ENCODE assay signal across 23 cellular contexts in the genomic region with DNA sequence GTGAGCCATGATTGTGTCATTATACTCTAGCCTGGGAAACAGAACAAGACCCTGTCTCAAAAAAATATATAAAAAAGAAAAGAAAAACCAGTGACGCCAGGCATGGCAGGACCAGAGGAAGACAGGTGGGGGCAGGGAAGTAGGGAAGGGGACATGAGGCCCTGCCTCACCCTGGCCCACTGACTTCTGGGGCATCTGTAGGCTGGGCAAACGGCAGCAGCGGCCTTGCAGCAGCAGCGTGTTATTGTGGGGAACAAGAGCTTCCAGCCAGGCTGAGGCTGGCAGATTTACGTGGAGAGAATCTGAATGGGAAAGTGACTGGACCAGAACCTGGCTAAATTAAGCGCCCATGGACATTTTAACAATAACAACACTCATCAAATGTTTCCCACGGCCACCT. TPM values are rescaled to one million over a fixed set of nuclear protein-coding genes. Genes with fewer than 3 reads are reported as not detected.
A peak's percentile ranks its signal among the peaks of the same experiment; 100 is the strongest.
DNase-seq lines count a peak whose midpoint lies in the region; ATAC-seq and TF ChIP-seq lines count a peak whose summit lies in the region.
"Had no signal": no experiment of that assay in that cellular context is flagged by ENCODE, and none has a peak within 500 bp of the region (broad histone marks: within the 10 kb centered on the region; RNA-seq: fewer than 3 reads in every experiment).

No MANE protein-coding gene starts in this region.

- no peak for TF ChIP-seq CTCF in parathyroid adenoma (IDR thresholded peaks at IDR 0.05)

- ATAC-seq in sciatic nerve (no peak), GM21825 (IDR thresholded peaks at IDR 0.05; ENCODE audit: unreplicated experiment) (no peak)
- ATAC-seq: GM12878, PC-3 had no signal

- H3K9me3 ChIP-seq in parathyroid adenoma (ENCODE audit: control insufficient read depth, low read length) = no peaks in the 10 kb centered on the region

- H3K4me3 ChIP-seq in parathyroid adenoma (ENCODE audit: low read depth, low read length) = no peak overlapping the region
- H3K4me3 ChIP-seq: GM12878 had no signal

- peaks cover 12% of the 10 kb centered on the region for H3K4me1 ChIP-seq in parathyroid adenoma

- H2AFZ ChIP-seq in parathyroid adenoma = no peak overlapping the region

- H3K79me2 ChIP-seq in parathyroid adenoma = peaks cover 60% of the 10 kb centered on the region

- intact Hi-C loops in sciatic nerve (cut with DNase I) = no loop called here

- H3K27me3 ChIP-seq in parathyroid adenoma (ENCODE audit: control insufficient read depth, insufficient read depth, low read length) = no peaks in the 10 kb centered on the region

- H3K36me3 ChIP-seq in parathyroid adenoma (ENCODE audit: control insufficient read depth, insufficient read depth, low read length) = no peaks in the 10 kb centered on the region

- H3K9ac ChIP-seq in parathyroid adenoma = no peak overlapping the region

- H3K27ac ChIP-seq in parathyroid adenoma = no peak overlapping the region

- DNase-seq in Ammon's horn (ENCODE audit: low spot score) (peak; percentile 76), amygdala (lab: John Stamatoyannopoulos, UW) (peak in 30 of 56 donors; percentile 4 to 66 (median 26)), left kidney (ENCODE audit: low read depth, low spot score) (peak; percentile 52), DMS153 (lab: John Stamatoyannopoulos, UW) (no peak), sciatic nerve (ENCODE audit: low spot score) (no peak)
- no peak for DNase-seq in activated T-cell treated with anti-CD3 and anti-CD28 coated beads, Interleukin-2, amount 50 U/mL, for 1 hour
- DNase-seq: 8988T; Calu3; CD4-positive, alpha-beta memory T cell; DMS53; EL; GOT3; KG1; NCI-H1048; NCI-H1436 treated with DMSO at 0.1 percent for 48 hours; NCI-H2029; NCI-H2171; PC-3; RPMI8226; SHP77 treated with DMSO at 0.1 percent for 48 hours had no signal

- peak overlapping the region; percentile 1 for H3K4me2 ChIP-seq in parathyroid adenoma (ENCODE audit: low read length)

RNA-seq across cellular contexts. Expression of gene CMTM4, which starts 19.4 kb away (rescaled TPM):
- 17.8 TPM for total RNA-seq in sciatic nerve

Comparison
In these comparisons a context has a peak if more than half of its experiments do, and no peak if none do; other contexts are left out.
1. DNase-seq: peak in Ammon's horn (single experiment), amygdala (30 of 56) and left kidney (single experiment); none in DMS153 (single experiment), activated T-cell treated with anti-CD3 and anti-CD28 coated beads, Interleukin-2, amount 50 U/mL, for 1 hour (single experiment) and sciatic nerve (single experiment).